Comparison of ENCODE assay signal across 27 cellular contexts in the genomic region with DNA sequence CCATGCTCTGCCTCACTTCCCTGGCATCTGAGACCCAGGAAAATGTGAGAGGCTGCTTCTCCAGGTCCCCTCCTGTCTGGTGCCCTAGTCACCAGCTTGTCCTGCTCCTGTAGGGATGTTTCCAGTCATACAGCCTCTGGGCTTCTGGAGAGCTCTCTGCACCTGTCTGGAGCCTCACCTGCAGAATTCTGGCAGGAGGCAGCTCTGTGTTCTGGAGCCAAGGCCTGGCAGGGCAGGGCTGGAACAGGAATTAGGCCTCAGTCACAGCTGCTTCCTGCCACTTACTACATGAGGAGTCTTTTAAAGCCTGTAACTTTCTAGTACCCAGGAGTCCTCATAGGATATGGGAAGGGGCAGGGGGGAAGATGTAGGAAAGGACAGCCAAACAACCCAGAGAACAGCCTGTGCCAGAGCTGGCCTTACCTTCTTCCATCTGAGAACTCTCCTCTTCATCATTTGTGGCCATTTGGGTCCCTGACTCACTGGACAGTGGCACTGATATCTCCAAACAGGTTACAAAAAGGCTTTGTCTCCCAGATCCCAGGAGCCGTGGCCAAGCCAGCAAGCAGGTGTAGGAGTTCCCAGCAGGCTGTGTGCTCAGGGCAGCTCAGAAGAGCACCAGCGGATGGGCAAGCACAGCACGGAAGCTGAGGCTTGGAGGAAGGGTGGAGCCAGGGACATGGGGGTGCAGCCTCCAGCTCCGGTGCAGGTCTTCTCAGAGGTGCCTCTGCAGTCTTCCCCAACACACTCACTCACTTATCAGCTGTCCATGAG. TPM values are rescaled to one million over a fixed set of nuclear protein-coding genes. Genes with fewer than 3 reads are reported as not detected.
DNase-seq lines count a peak whose midpoint lies in the region; ATAC-seq and TF ChIP-seq lines count a peak whose summit lies in the region.
"Had no signal": no experiment of that assay in that cellular context is flagged by ENCODE, and none has a peak within 500 bp of the region (broad histone marks: within the 10 kb centered on the region; RNA-seq: fewer than 3 reads in every experiment).

No MANE protein-coding gene starts in this region.

- peaks cover 4% of the 10 kb centered on the region for H3K36me3 Mint-ChIP-seq in activated CD4-positive, alpha-beta T cell treated with anti-CD3 and anti-CD28 coated beads, Interleukin-2, amount 10 ng/mL, durations not matched to agents 24 days and 14 days (ENCODE audit: low read depth)
- peaks cover 9% of the 10 kb centered on the region for H3K36me3 Mint-ChIP-seq in activated T-helper 17 cell treated with anti-CD3 and anti-CD28 coated beads, Interleukin-2, amount 50 U/mL, for 72 hours (ENCODE audit: low read depth)
- no peaks in the 10 kb centered on the region for H3K36me3 Mint-ChIP-seq in progenitor cell of endocrine pancreas (ENCODE audit: insufficient read depth)
- no peaks in the 10 kb centered on the region for H3K36me3 Mint-ChIP-seq in WTC11
- peaks cover 27 to 45% of the 10 kb centered on the region in 2 donors for H3K36me3 Mint-ChIP-seq in stimulated activated naive B cell treated with anti-CD40 and anti-IgM and Interleukin-4, amounts not matched to agents 10 μg/mL and 1 μg/mL and 100 μg/mL, for 72 hours

- no peak overlapping the region for H3K4me3 Mint-ChIP-seq in activated CD4-positive, alpha-beta T cell treated with anti-CD3 and anti-CD28 coated beads, Interleukin-2, amount 10 ng/mL, durations not matched to agents 24 days and 14 days
- peak overlapping the region; percentile 33 for H3K4me3 Mint-ChIP-seq in activated T-helper 17 cell treated with anti-CD3 and anti-CD28 coated beads, Interleukin-2, amount 50 U/mL, for 72 hours
- H3K4me3 Mint-ChIP-seq in progenitor cell of endocrine pancreas (ENCODE audit: low read depth) (no peak overlapping the region), WTC11 (no peak overlapping the region)
- H3K4me3 Mint-ChIP-seq in stimulated activated naive B cell treated with anti-CD40 and anti-IgM and Interleukin-4, amounts not matched to agents 10 μg/mL and 1 μg/mL and 100 μg/mL, for 72 hours = no peak overlapping the region
- H3K4me3 Mint-ChIP-seq: activated CD4-positive, alpha-beta memory T cell treated with anti-CD3 and anti-CD28 coated beads for 36 hours; activated naive CD4-positive, alpha-beta T cell treated with anti-CD3 and anti-CD28 coated beads, Interleukin-2, amount 10 ng/mL, durations not matched to agents 7 days and 5 days; activated T-cell treated with anti-CD3 and anti-CD28 coated beads, Interleukin-2, amount 50 U/mL, for 72 hours; naive thymus-derived CD8-positive, alpha-beta T cell; T-helper 2 cell treated with Interferon-gamma antibody and Interleukin-4, amounts not matched to agents 5 μg/mL and 100 μg/mL, for 36 hours had no signal

- DNase-seq in activated CD4-positive, alpha-beta T cell treated with anti-CD3 and anti-CD28 coated beads, Interleukin-2, amount 10 ng/mL, durations not matched to agents 24 days and 14 days = no peak
- no peak for DNase-seq in activated CD4-positive, alpha-beta T cell treated with anti-CD3 and anti-CD28 coated beads, Interleukin-2, amount 50 U/mL, for 1 hour
- peak; percentile 80 for DNase-seq in NCI-H2029 (lab: John Stamatoyannopoulos, UW)
- DNase-seq in progenitor cell of endocrine pancreas (ENCODE audit: low spot score, unreplicated experiment) = no peak
- DNase-seq in WTC11 (ENCODE audit: low spot score) = no peak
- DNase-seq in stimulated activated naive B cell treated with anti-CD40 and anti-IgM and Interleukin-4, amounts not matched to agents 10 μg/mL and 1 μg/mL and 100 μg/mL, for 72 hours = no peak
- DNase-seq in central memory CD4-positive, alpha-beta T cell = no peak
- DNase-seq: activated CD4-positive, alpha-beta memory T cell treated with anti-CD3 and anti-CD28 coated beads for 36 hours; activated naive CD4-positive, alpha-beta T cell treated with anti-CD3 and anti-CD28 coated beads, Interleukin-2, amount 10 ng/mL, durations not matched to agents 7 days and 5 days; activated T-cell treated with anti-CD3 and anti-CD28 coated beads, Interleukin-2, amount 50 U/mL, for 72 hours; amygdala; BE2C; DMS 273 treated with DMSO at 0.1 percent for 48 hours; foreskin keratinocyte; KG1; mesendoderm; NCI-H146; NCI-H446; ovary; Peyer's patch; right lobe of liver; uterus; WERI-Rb-1 had no signal

- H3K27me3 Mint-ChIP-seq in activated CD4-positive, alpha-beta T cell treated with anti-CD3 and anti-CD28 coated beads, Interleukin-2, amount 10 ng/mL, durations not matched to agents 24 days and 14 days = no peaks in the 10 kb centered on the region
- H3K27me3 Mint-ChIP-seq in activated T-helper 17 cell treated with anti-CD3 and anti-CD28 coated beads, Interleukin-2, amount 50 U/mL, for 72 hours = no peaks in the 10 kb centered on the region
- H3K27me3 Mint-ChIP-seq in progenitor cell of endocrine pancreas (peaks cover 10% of the 10 kb centered on the region), WTC11 (ENCODE audit: low read depth) (peaks cover 29% of the 10 kb centered on the region)
- H3K27me3 Mint-ChIP-seq in stimulated activated naive B cell treated with anti-CD40 and anti-IgM and Interleukin-4, amounts not matched to agents 10 μg/mL and 1 μg/mL and 100 μg/mL, for 72 hours = no peaks in the 10 kb centered on the region
- H3K27me3 Mint-ChIP-seq: activated CD4-positive, alpha-beta memory T cell treated with anti-CD3 and anti-CD28 coated beads for 36 hours; activated naive CD4-positive, alpha-beta T cell treated with anti-CD3 and anti-CD28 coated beads, Interleukin-2, amount 10 ng/mL, durations not matched to agents 7 days and 5 days; naive thymus-derived CD8-positive, alpha-beta T cell had no signal

- H3K27ac Mint-ChIP-seq in activated CD4-positive, alpha-beta T cell treated with anti-CD3 and anti-CD28 coated beads, Interleukin-2, amount 10 ng/mL, durations not matched to agents 24 days and 14 days = peak overlapping the region; percentile 22
- H3K27ac Mint-ChIP-seq in activated T-helper 17 cell treated with anti-CD3 and anti-CD28 coated beads, Interleukin-2, amount 50 U/mL, for 72 hours = peak overlapping the region; percentile 72
- H3K27ac Mint-ChIP-seq in progenitor cell of endocrine pancreas (peak overlapping the region; percentile 40), WTC11 (no peak overlapping the region)
- H3K27ac Mint-ChIP-seq in stimulated activated naive B cell treated with anti-CD40 and anti-IgM and Interleukin-4, amounts not matched to agents 10 μg/mL and 1 μg/mL and 100 μg/mL, for 72 hours = no peak overlapping the region
- H3K27ac Mint-ChIP-seq: activated CD4-positive, alpha-beta memory T cell treated with anti-CD3 and anti-CD28 coated beads for 36 hours; activated naive CD4-positive, alpha-beta T cell treated with anti-CD3 and anti-CD28 coated beads, Interleukin-2, amount 10 ng/mL, durations not matched to agents 7 days and 5 days; activated T-cell treated with anti-CD3 and anti-CD28 coated beads, Interleukin-2, amount 50 U/mL, for 72 hours; T-helper 2 cell treated with Interferon-gamma antibody and Interleukin-4, amounts not matched to agents 5 μg/mL and 100 μg/mL, for 36 hours had no signal

- H3K4me1 Mint-ChIP-seq in activated CD4-positive, alpha-beta T cell treated with anti-CD3 and anti-CD28 coated beads, Interleukin-2, amount 10 ng/mL, durations not matched to agents 24 days and 14 days = no peaks in the 10 kb centered on the region
- peaks cover 5% of the 10 kb centered on the region for H3K4me1 Mint-ChIP-seq in activated T-helper 17 cell treated with anti-CD3 and anti-CD28 coated beads, Interleukin-2, amount 50 U/mL, for 72 hours
- H3K4me1 Mint-ChIP-seq in progenitor cell of endocrine pancreas (ENCODE audit: low read depth) = peaks cover 1% of the 10 kb centered on the region
- no peaks in the 10 kb centered on the region for H3K4me1 Mint-ChIP-seq in WTC11
- no peaks in the 10 kb centered on the region for H3K4me1 Mint-ChIP-seq in stimulated activated naive B cell treated with anti-CD40 and anti-IgM and Interleukin-4, amounts not matched to agents 10 μg/mL and 1 μg/mL and 100 μg/mL, for 72 hours
- H3K4me1 Mint-ChIP-seq: activated naive CD4-positive, alpha-beta T cell treated with anti-CD3 and anti-CD28 coated beads, Interleukin-2, amount 10 ng/mL, durations not matched to agents 7 days and 5 days had no signal

- CTCF ChIA-PET in WTC11 (lab: Charles Lee) = interaction anchor here (0.9 to 5.8 kb wide), 3 partner anchors 21 to 32 kb away, joined by 3 to 28 read pairs (median 3); no protein-coding TSS in a partner anchor

- intact Hi-C loops in activated CD4-positive, alpha-beta T cell treated with anti-CD3 and anti-CD28 coated beads, Interleukin-2, amount 10 ng/mL, durations not matched to agents 24 days and 14 days (cut with micrococcal nuclease) = no loop called here

- no peak for TF ChIP-seq CTCF in progenitor cell of endocrine pancreas (IDR thresholded peaks at IDR 0.05; ENCODE audit: unreplicated experiment)
- TF ChIP-seq CTCF in WTC11 (IDR thresholded peaks at IDR 0.05) = no peak

- POLR2A ChIA-PET in WTC11 (lab: Charles Lee) = no interaction called here

- no peaks in the 10 kb centered on the region for H3K9me3 Mint-ChIP-seq in activated CD4-positive, alpha-beta T cell treated with anti-CD3 and anti-CD28 coated beads, Interleukin-2, amount 10 ng/mL, durations not matched to agents 24 days and 14 days
- H3K9me3 Mint-ChIP-seq in activated T-helper 17 cell treated with anti-CD3 and anti-CD28 coated beads, Interleukin-2, amount 50 U/mL, for 72 hours = peaks cover 3% of the 10 kb centered on the region
- no peaks in the 10 kb centered on the region for H3K9me3 Mint-ChIP-seq in progenitor cell of endocrine pancreas (ENCODE audit: low read depth)
- H3K9me3 Mint-ChIP-seq in WTC11 = no peaks in the 10 kb centered on the region
- H3K9me3 Mint-ChIP-seq in stimulated activated naive B cell treated with anti-CD40 and anti-IgM and Interleukin-4, amounts not matched to agents 10 μg/mL and 1 μg/mL and 100 μg/mL, for 72 hours = no peaks in the 10 kb centered on the region
- H3K9me3 Mint-ChIP-seq: activated CD4-positive, alpha-beta memory T cell treated with anti-CD3 and anti-CD28 coated beads for 36 hours; activated naive CD4-positive, alpha-beta T cell treated with anti-CD3 and anti-CD28 coated beads, Interleukin-2, amount 10 ng/mL, durations not matched to agents 7 days and 5 days; activated T-cell treated with anti-CD3 and anti-CD28 coated beads, Interleukin-2, amount 50 U/mL, for 72 hours; naive thymus-derived CD8-positive, alpha-beta T cell; T-helper 2 cell treated with Interferon-gamma antibody and Interleukin-4, amounts not matched to agents 5 μg/mL and 100 μg/mL, for 36 hours had no signal

- peak; percentile 38 for ATAC-seq in activated T-helper 17 cell treated with anti-CD3 and anti-CD28 coated beads, Interleukin-2, amount 50 U/mL, for 72 hours (replicated peaks)
- ATAC-seq in WTC11 = no peak
- no peak for ATAC-seq in stimulated activated naive B cell treated with anti-CD40 and anti-IgM and Interleukin-4, amounts not matched to agents 10 μg/mL and 1 μg/mL and 100 μg/mL, for 72 hours (replicated peaks)
- ATAC-seq: foreskin keratinocyte; naive thymus-derived CD8-positive, alpha-beta T cell had no signal

RNA-seq across cellular contexts. Expression of a gene that starts 31.4 kb away (rescaled TPM):
- total RNA-seq in activated CD4-positive, alpha-beta T cell treated with anti-CD3 and anti-CD28 coated beads, Interleukin-2, amount 10 ng/mL, durations not matched to agents 24 days and 14 days = 0.43 TPM in 1 of 2 replicates, not detected in the other
- total RNA-seq in activated T-helper 17 cell treated with anti-CD3 and anti-CD28 coated beads, Interleukin-2, amount 50 U/mL, for 72 hours = under 1 TPM in 1 of 2 donors, not detected in 1; 0.32 TPM
- total RNA-seq in progenitor cell of endocrine pancreas (1.1 and 2.0 TPM in 2 replicates), WTC11 (2021) (23.5 to 28.5 TPM (median 23.6 TPM) in 3 replicates)
- total RNA-seq: activated CD4-positive, alpha-beta memory T cell treated with anti-CD3 and anti-CD28 coated beads for 36 hours; SK-MEL-5 had no signal

RNA-seq across cellular contexts. Expression of a gene that starts 44.5 kb away (rescaled TPM):
- 26.3 and 26.6 TPM in 2 replicates for total RNA-seq in activated CD4-positive, alpha-beta T cell treated with anti-CD3 and anti-CD28 coated beads, Interleukin-2, amount 10 ng/mL, durations not matched to agents 24 days and 14 days
- total RNA-seq in activated T-helper 17 cell treated with anti-CD3 and anti-CD28 coated beads, Interleukin-2, amount 50 U/mL, for 72 hours = 10 to 100 TPM in 1 of 2 donors, 1 to 10 TPM in 1; 9.4 to 26.5 TPM
- total RNA-seq in progenitor cell of endocrine pancreas (34.6 and 35.8 TPM in 2 replicates), WTC11 (2021) (17.8 to 24.2 TPM (median 19.1 TPM) in 3 replicates)

Comparison
In these comparisons a context has a peak if more than half of its experiments do, and no peak if none do; other contexts are left out.
1. H3K27ac Mint-ChIP-seq: peak in activated CD4-positive, alpha-beta T cell treated with anti-CD3 and anti-CD28 coated beads, Interleukin-2, amount 10 ng/mL, durations not matched to agents 24 days and 14 days (single experiment), activated T-helper 17 cell treated with anti-CD3 and anti-CD28 coated beads, Interleukin-2, amount 50 U/mL, for 72 hours (single experiment) and progenitor cell of endocrine pancreas (single experiment); none in WTC11 (single experiment) and stimulated activated naive B cell treated with anti-CD40 and anti-IgM and Interleukin-4, amounts not matched to agents 10 μg/mL and 1 μg/mL and 100 μg/mL, for 72 hours (single experiment).